Comparison of ENCODE assay signal across 1 cellular context in genomic region chr11:59841514-59841913, GRCh38.
TF ChIP-seq lines count a peak whose summit lies in the region.

No MANE protein-coding gene starts in this region.

TF ChIP-seq in SK-N-SH, 30 proteins besides CTCF, POLR2A, EP300 and RAD21 (continued from another document):
- TF ChIP-seq REST (IDR thresholded peaks at IDR 0.05; ENCODE audit: low read depth, low read length) (no peak), CHD2 (IDR thresholded peaks at IDR 0.05; ENCODE audit: low read length, partially characterized antibody) (no peak), RXRA (IDR thresholded peaks at IDR 0.05; ENCODE audit: borderline replicate concordance, low read depth) (no peak), GABPA (IDR thresholded peaks at IDR 0.05; ENCODE audit: low read depth) (no peak), EZH2phosphoT487 (IDR thresholded peaks at IDR 0.05; ENCODE audit: borderline replicate concordance, low read depth) (no peak), JUND (IDR thresholded peaks at IDR 0.05) (no peak), RFX5 (IDR thresholded peaks at IDR 0.05; ENCODE audit: low read length) (no peak), USF2 (IDR thresholded peaks at IDR 0.05; ENCODE audit: borderline replicate concordance, low read depth, low read length) (no peak), ZBTB33 (IDR thresholded peaks at IDR 0.05; ENCODE audit: borderline replicate concordance, low read depth) (no peak), POLR2AphosphoS5 (IDR thresholded peaks at IDR 0.05; ENCODE audit: low read depth, low read length) (no peak), YY1 (IDR thresholded peaks at IDR 0.05; ENCODE audit: low read depth) (no peak), IRF3 (IDR thresholded peaks at IDR 0.05; ENCODE audit: low read depth, low read length) (no peak)
